19 cellular contexts compared by ENCODE assay signal in the genomic region with DNA sequence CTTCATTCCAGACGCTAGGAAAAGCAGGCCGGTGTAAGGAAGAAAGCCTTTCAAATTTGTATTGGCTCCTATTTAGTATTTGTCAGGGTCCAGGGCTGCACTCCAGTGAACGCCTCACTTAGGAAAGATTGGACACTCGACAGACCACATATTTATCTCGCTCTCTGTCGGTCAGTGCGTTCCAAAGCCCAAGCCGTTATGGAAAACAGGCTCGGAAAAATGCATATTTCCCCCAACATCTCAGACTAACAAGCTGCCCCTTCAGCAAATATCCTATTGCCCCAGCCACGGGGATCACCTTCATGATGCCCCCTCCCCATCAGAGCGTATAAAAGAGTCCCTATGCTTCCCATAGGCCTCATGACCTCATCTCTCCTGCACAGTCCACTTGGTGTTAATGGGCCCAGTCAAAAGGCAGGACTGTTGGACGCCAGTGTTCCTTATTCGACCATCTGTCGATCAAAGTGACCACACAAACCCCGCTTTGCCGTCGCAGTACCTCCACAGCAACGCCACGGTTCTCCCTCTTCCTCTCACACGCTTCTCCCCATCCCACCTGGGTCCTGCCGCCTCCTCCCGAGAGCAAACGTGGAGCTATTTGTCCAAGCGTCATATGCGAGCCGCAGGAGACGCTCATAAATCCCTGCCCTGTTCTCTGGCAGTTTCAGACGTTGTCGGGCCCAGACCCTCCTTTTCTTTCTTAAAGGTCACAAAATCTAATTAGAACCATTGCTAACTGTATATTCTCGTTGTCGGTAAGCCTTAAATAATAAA.
DNase-seq lines count a peak whose midpoint lies in the region; FAIRE-seq and TF ChIP-seq lines count a peak whose summit lies in the region.
"Had no signal": no experiment of that assay in that cellular context is flagged by ENCODE, and none has a peak within 500 bp of the region (broad histone marks: within the 10 kb centered on the region; RNA-seq: fewer than 3 reads in every experiment).

No MANE protein-coding gene starts in this region.

- 79% methylated on average over 30 of the region's 31 CpGs for WGBS in esophagus muscularis mucosa
- 59 to 61% methylated on average over 31 of the region's 31 CpGs for WGBS in testis, 2 donors

- H3K9me3 ChIP-seq in BLaER1 (no peaks in the 10 kb centered on the region; the same call in 1 of the 2 replicates), esophagus muscularis mucosa (no peaks in the 10 kb centered on the region), testis (no peaks in the 10 kb centered on the region)
- H3K9me3 ChIP-seq: A549 had no signal

- no peak for TF ChIP-seq CTCF in esophagus muscularis mucosa (IDR thresholded peaks at IDR 0.05)
- no peak for TF ChIP-seq CTCF in osteocyte (IDR thresholded peaks at IDR 0.05)
- TF ChIP-seq CTCF in testis (IDR thresholded peaks at IDR 0.05), result no peak

- DNase-seq in HTR-8/SVneo (ENCODE audit: insufficient read length, low spot score), result no peak
- peak; percentile 78 for DNase-seq in esophagus muscularis mucosa (ENCODE audit: extremely low spot score)
- peak; percentile 66 for DNase-seq in osteocyte (ENCODE audit: extremely low spot score, unreplicated experiment)
- DNase-seq in testis, result no peak
- DNase-seq in glomerular visceral epithelial cell (ENCODE audit: extremely low spot score), result no peak
- no peak for DNase-seq in C1 segment of cervical spinal cord (lab: John Stamatoyannopoulos, UW)
- DNase-seq: CD8-positive, alpha-beta memory T cell; HFFc6; KG1; NCI-H1694 treated with DMSO at 0.1 percent for 48 hours; NCI-H510A; NCI-H748 treated with DMSO at 0.1 percent for 48 hours; SHP77 had no signal

- H3K27me3 ChIP-seq in BLaER1, result no peaks in the 10 kb centered on the region
- peaks cover 0 to 48% (median 0%) of the 10 kb centered on the region in 4 donors for H3K27me3 ChIP-seq in esophagus muscularis mucosa
- no peaks in the 10 kb centered on the region for H3K27me3 ChIP-seq in testis

- no peak overlapping the region for H3K27ac ChIP-seq in BLaER1
- H3K27ac ChIP-seq in esophagus muscularis mucosa (replicated peaks in 1 of 4), result no peak overlapping the region
- no peak overlapping the region for H3K27ac ChIP-seq in testis
- H3K27ac ChIP-seq: A549 had no signal

- no peak overlapping the region for H3K9ac ChIP-seq in BLaER1

- H3K36me3 ChIP-seq in BLaER1 (no peaks in the 10 kb centered on the region), esophagus muscularis mucosa (no peaks in the 10 kb centered on the region), testis (ENCODE audit: low read depth, missing control alignments) (no peaks in the 10 kb centered on the region)

- H3K4me2 ChIP-seq in BLaER1, result peak overlapping the region; percentile 50; the same call in 1 of the 2 replicates
- H3K4me2 ChIP-seq: A549 had no signal

- H3K36me3 Mint-ChIP-seq in osteocyte (ENCODE audit: unreplicated experiment), result no peaks in the 10 kb centered on the region
- H3K36me3 Mint-ChIP-seq: CD8-positive, alpha-beta memory T cell had no signal

- H3K27me3 Mint-ChIP-seq in osteocyte (ENCODE audit: unreplicated experiment), result peaks cover 41% of the 10 kb centered on the region

- H3K4me3 ChIP-seq in BLaER1 (no peak overlapping the region), esophagus muscularis mucosa (no peak overlapping the region), testis (no peak overlapping the region)
- H3K4me3 ChIP-seq: A549 had no signal

- no peak overlapping the region for H3K4me3 Mint-ChIP-seq in osteocyte (ENCODE audit: unreplicated experiment)
- H3K4me3 Mint-ChIP-seq: CD8-positive, alpha-beta memory T cell; HFFc6 had no signal

- no peaks in the 10 kb centered on the region for H3K4me1 Mint-ChIP-seq in osteocyte (ENCODE audit: unreplicated experiment)
- H3K4me1 Mint-ChIP-seq: CD8-positive, alpha-beta memory T cell had no signal

- peak; percentile 52 for FAIRE-seq in HTR-8/SVneo (lab: Jason Lieb, UNC)
- FAIRE-seq: A549, D721Med, GM12891, GM18507, H54 had no signal

- intact Hi-C loops in esophagus muscularis mucosa (cut with DNase I) (no loop called here), testis (cut with DNase I; ENCODE audit: low total_unique reads) (no loop called here)

- TF ChIP-seq EP300 in esophagus muscularis mucosa (IDR thresholded peaks at IDR 0.05), result no peak

- H3K4me1 ChIP-seq in BLaER1 (peaks cover 16% of the 10 kb centered on the region), esophagus muscularis mucosa (no peaks in the 10 kb centered on the region), testis (no peaks in the 10 kb centered on the region)
- H3K4me1 ChIP-seq: A549 had no signal

- H4K20me1 ChIP-seq in BLaER1, result no peaks in the 10 kb centered on the region

- TF ChIP-seq POLR2A in esophagus muscularis mucosa (IDR thresholded peaks at IDR 0.05; ENCODE audit: low read depth), result no peak
- TF ChIP-seq POLR2A in testis (IDR thresholded peaks at IDR 0.05), result no peak

- H3K9me3 Mint-ChIP-seq in osteocyte (ENCODE audit: unreplicated experiment), result no peaks in the 10 kb centered on the region
- H3K9me3 Mint-ChIP-seq: CD8-positive, alpha-beta memory T cell; HFFc6 had no signal

- H3K27ac Mint-ChIP-seq in osteocyte (ENCODE audit: unreplicated experiment), result no peak overlapping the region
- H3K27ac Mint-ChIP-seq: CD8-positive, alpha-beta memory T cell; HFFc6 had no signal

Comparison
In these comparisons a context has a peak if more than half of its experiments do, and no peak if none do; other contexts are left out.
1. DNase-seq: peak in esophagus muscularis mucosa (single experiment) and osteocyte (single experiment); none in HTR-8/SVneo (single experiment), testis (single experiment), glomerular visceral epithelial cell (single experiment) and C1 segment of cervical spinal cord (0 of 14).